14 cellular contexts compared by ENCODE assay signal in the genomic region with DNA sequence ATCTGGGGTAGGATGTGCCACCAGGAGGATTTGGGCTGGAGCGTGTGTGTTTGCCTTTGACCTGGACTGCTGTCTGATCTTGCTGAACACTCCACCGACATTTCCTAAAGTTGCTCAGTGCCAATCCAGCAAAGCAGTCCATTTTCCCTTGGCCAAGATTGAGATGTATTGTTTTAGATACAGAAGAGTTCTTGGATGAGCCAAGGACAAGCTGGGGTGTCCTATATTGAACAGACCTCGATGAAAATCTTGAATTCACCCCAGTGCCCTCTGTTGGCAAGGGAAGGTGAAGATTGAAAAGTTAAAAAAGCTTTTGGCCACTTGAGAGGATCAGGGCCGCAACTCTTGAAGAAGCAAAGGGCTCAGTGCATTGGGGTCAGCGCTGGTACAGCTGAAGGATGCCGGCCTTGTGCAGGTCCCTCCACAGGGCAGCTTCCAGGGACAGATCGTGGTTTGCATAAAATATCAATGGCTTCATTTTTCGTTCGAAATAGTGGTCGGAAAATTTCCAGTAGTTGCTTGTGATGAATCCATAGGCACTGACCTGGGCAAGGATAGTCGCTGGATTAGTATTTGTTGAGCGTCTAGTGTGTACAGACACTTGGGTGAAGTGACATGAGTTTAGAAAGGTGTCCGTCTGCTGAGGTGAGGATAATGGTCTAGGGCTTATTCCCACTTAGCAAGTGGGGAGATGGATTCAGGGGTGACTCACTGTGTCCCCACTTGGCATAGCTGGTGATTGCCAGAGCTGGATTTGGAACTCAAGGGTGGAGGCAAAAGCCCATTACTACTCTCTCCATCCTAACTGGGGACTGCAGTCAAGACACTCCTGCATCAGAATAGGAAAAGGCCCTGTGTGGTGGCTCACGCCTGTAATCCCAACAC. TPM values are rescaled to one million over a fixed set of nuclear protein-coding genes. Genes with fewer than 3 reads are reported as not detected.
DNase-seq lines count a peak whose midpoint lies in the region; ATAC-seq, FAIRE-seq and TF ChIP-seq lines count a peak whose summit lies in the region.
"Had no signal": no experiment of that assay in that cellular context is flagged by ENCODE, and none has a peak within 500 bp of the region (broad histone marks: within the 10 kb centered on the region; RNA-seq: fewer than 3 reads in every experiment).

No MANE protein-coding gene starts in this region.

- no peak for DNase-seq in GM12892 (ENCODE audit: insufficient read length)
- DNase-seq in SK-MEL-5 (ENCODE audit: low read depth, low spot score) = peak; percentile 54
- DNase-seq in epithelial cell of prostate (ENCODE audit: low read depth, low spot score) = no peak
- no peak for DNase-seq in superior temporal gyrus (ENCODE audit: extremely low spot score)
- DNase-seq in islet precursor cell = no peak
- DNase-seq: kidney glomerular epithelial cell; MG63; retina; stimulated activated CD4-positive, alpha-beta T cell treated with anti-CD3 and anti-CD28 coated beads, Interleukin-2, amount 100 ng/mL, for 48 hours had no signal

- no peaks in the 10 kb centered on the region for H3K27me3 ChIP-seq in ACC112 (ENCODE audit: insufficient read depth, low read length)
- H3K27me3 ChIP-seq: MG63 had no signal

- in situ Hi-C loops in SK-MEL-5 (cut with HindIII; ENCODE audit: low pct_unique_long_range_greater_than_20kb, low sequenced_read_pairs) = no loop called here

- H2AFZ ChIP-seq in ACC112 (ENCODE audit: low read length, unreplicated experiment) = no peak overlapping the region

- peak; percentile 31; the same call in 1 of the 2 replicates for TF ChIP-seq POLR2A in GM12892 (IDR thresholded peaks at IDR 0.05; ENCODE audit: low read depth, low read length)

- peaks cover 31% of the 10 kb centered on the region for H3K4me1 ChIP-seq in ACC112 (ENCODE audit: control insufficient read depth, insufficient read depth, low read length, unreplicated experiment)

- H3K4me3 ChIP-seq in ACC112 (ENCODE audit: low read depth, low read length) = no peak overlapping the region
- H3K4me3 ChIP-seq: MG63 had no signal

- peaks cover 17% of the 10 kb centered on the region; the same call in 1 of the 2 replicates for H3K36me3 ChIP-seq in ACC112 (ENCODE audit: insufficient read depth, low read length)

- ATAC-seq in GM19463 (IDR thresholded peaks at IDR 0.05; ENCODE audit: unreplicated experiment) = no peak
- no peak for ATAC-seq in HG02973 (IDR thresholded peaks at IDR 0.05; ENCODE audit: unreplicated experiment)
- ATAC-seq: stimulated activated memory B cell treated with anti-CD40 and anti-IgM and Interleukin-4, amounts not matched to agents 10 μg/mL and 1 μg/mL and 100 μg/mL, for 72 hours had no signal

- peaks cover 16% of the 10 kb centered on the region for H3K79me2 ChIP-seq in ACC112 (ENCODE audit: control insufficient read depth, insufficient read depth, low read length, unreplicated experiment)

- H3K27ac ChIP-seq in ACC112 (ENCODE audit: low read depth, low read length) (peak overlapping the region; percentile 10; the same call in 1 of the 2 replicates), epithelial cell of prostate (peak overlapping the region; percentile 70)

- no peak for FAIRE-seq in GM12892 (lab: Jason Lieb, UNC)
- FAIRE-seq: endometrium had no signal

RNA-seq across cellular contexts. Expression of a gene that starts 19.7 kb away (rescaled TPM):
- not detected for polyA plus RNA-seq in GM12892 (2012; ENCODE audit: missing spikeins)
- 77.4 and 96.3 TPM in 2 replicates for total RNA-seq in SK-MEL-5 (2014; rRNA removed; shearing (Covaris generic))
- polyA plus RNA-seq in SK-MEL-5 (2015; cell fraction: cytosol; rRNA removed) = 96.4 and 117 TPM in 2 replicates
- 76.4 and 135 TPM in 2 replicates for polyA plus RNA-seq in SK-MEL-5 (2015; cell fraction: nucleus; rRNA removed)

RNA-seq across cellular contexts. Expression of a gene that starts 26.1 kb away (rescaled TPM):
- not detected for polyA plus RNA-seq in GM12892 (2012; ENCODE audit: missing spikeins)
- 15.8 and 18.8 TPM in 2 replicates for total RNA-seq in SK-MEL-5 (2014; rRNA removed; shearing (Covaris generic))
- polyA plus RNA-seq in SK-MEL-5 (2015; cell fraction: cytosol; rRNA removed) = 12.2 and 13.3 TPM in 2 replicates
- 32.9 and 49.6 TPM in 2 replicates for polyA plus RNA-seq in SK-MEL-5 (2015; cell fraction: nucleus; rRNA removed)

RNA-seq across cellular contexts. Expression of a gene that starts 28.5 kb away (rescaled TPM):
- polyA plus RNA-seq in GM12892 (2012; ENCODE audit: missing spikeins) = not detected
- 122 TPM in 2 replicates for total RNA-seq in SK-MEL-5 (2014; rRNA removed; shearing (Covaris generic))
- 107 and 128 TPM in 2 replicates for polyA plus RNA-seq in SK-MEL-5 (2015; cell fraction: cytosol; rRNA removed)
- 37.9 and 41.4 TPM in 2 replicates for polyA plus RNA-seq in SK-MEL-5 (2015; cell fraction: nucleus; rRNA removed)
